In genomic region chr17:40326014-40326831, GRCh38 we compare ENCODE assay signal across 8 cellular contexts. TPM values are rescaled to one million over a fixed set of nuclear protein-coding genes. Genes with fewer than 3 reads are reported as not detected.
DNase-seq lines count a peak whose midpoint lies in the region; ATAC-seq, FAIRE-seq and TF ChIP-seq lines count a peak whose summit lies in the region.

No MANE protein-coding gene starts in this region.

- H3K27ac Mint-ChIP-seq in activated T-cell treated with anti-CD3 and anti-CD28 coated beads, Interleukin-2, amount 50 U/mL, for 24 hours: peak overlapping the region; percentile 100

- H3K4me1 ChIP-seq in SK-N-SH (ENCODE audit: control insufficient read depth in 1 of 2, insufficient read depth in 2 of 2, low read depth in 1 of 2, low read length in 1 of 2) (peaks cover 75 to 88% of the 10 kb centered on the region in 2 experiments), kidney (ENCODE audit: control insufficient read depth in 1 of 2, insufficient read depth in 1 of 2, low read depth in 1 of 2, low read length in 2 of 2) (peaks cover 74 to 88% of the 10 kb centered on the region in 2 donors), tibial nerve (peaks cover 6 to 100% (median 93%) of the 10 kb centered on the region in 4 donors)

- H3K27ac ChIP-seq in SK-N-SH (ENCODE audit: low read depth in 2 of 2, low read length in 1 of 2) (peak overlapping the region; percentile 19 to 45; a peak in 3 of 4 replicates), kidney (ENCODE audit: low read depth in 2 of 2, low read length in 2 of 2) (peak overlapping the region; percentile 52 to 53), tibial nerve (peak overlapping the region; percentile 53 to 99 (median 88))

- H3K4me1 Mint-ChIP-seq in activated T-cell treated with anti-CD3 and anti-CD28 coated beads, Interleukin-2, amount 50 U/mL, for 24 hours (ENCODE audit: low read depth): peaks cover 92% of the 10 kb centered on the region

- WGBS in SK-N-SH (ENCODE audit: low lambda C conversion rate): 81% methylated on average over 14 of the region's 17 CpGs
- 47 to 58% methylated on average over 15 of the region's 17 CpGs for WGBS in tibial nerve, 2 donors

- no peak for ATAC-seq in SK-N-SH treated with all-trans-retinoic acid at 6 μM for 48 hours

- no peak overlapping the region for H2AFZ ChIP-seq in SK-N-SH (ENCODE audit: low read depth)

- H3K27me3 ChIP-seq in SK-N-SH (ENCODE audit: insufficient read depth) (no peaks in the 10 kb centered on the region), tibial nerve (no peaks in the 10 kb centered on the region)

- CTCF ChIA-PET in SK-N-SH (lab: Yijun Ruan, JAX): interaction anchor here (1.1 to 57.6 kb wide), 5 partner anchors 14 to 121 kb away, joined by 3 to 1706 read pairs (median 6); partner anchors contain the start of genes CDC6 and RARA

- no peak overlapping the region for H3K9ac ChIP-seq in SK-N-SH
- peak overlapping the region in 1 of 2 donors; percentile 62 for H3K9ac ChIP-seq in kidney (ENCODE audit: low read length in 2 of 2)

- POLR2A ChIA-PET in SK-N-SH (lab: Yijun Ruan, JAX): interaction anchor here (1.6 kb wide), 1 partner anchor 15 kb away, joined by 6 read pairs; no protein-coding TSS in a partner anchor

- H3K4me3 Mint-ChIP-seq in activated T-cell treated with anti-CD3 and anti-CD28 coated beads, Interleukin-2, amount 50 U/mL, for 24 hours: peak overlapping the region; percentile 70

- H3K9me3 ChIP-seq in SK-N-SH: no peaks in the 10 kb centered on the region
- no peaks in the 10 kb centered on the region for H3K9me3 ChIP-seq in kidney (ENCODE audit: control insufficient read depth in 1 of 2, low read length in 2 of 2)
- H3K9me3 ChIP-seq in tibial nerve: no peaks in the 10 kb centered on the region

- H3F3A ChIP-seq in SK-N-SH (replicated peaks; ENCODE audit: insufficient read depth): peaks cover 31% of the 10 kb centered on the region

- intact Hi-C loops in kidney (cut with DNase I): no loop called here

- peaks cover 100% of the 10 kb centered on the region for H3K79me2 ChIP-seq in SK-N-SH (ENCODE audit: insufficient read depth)

- no peak for DNase-seq in SK-N-SH
- DNase-seq in activated T-cell treated with anti-CD3 and anti-CD28 coated beads, Interleukin-2, amount 50 U/mL, for 24 hours: no peak
- DNase-seq in kidney: peak; percentile 69
- no peak for DNase-seq in tibial nerve (ENCODE audit: low spot score in 2 of 2)
- DNase-seq in DMS114 treated with DMSO at 0.1 percent for 48 hours (lab: John Stamatoyannopoulos, UW; ENCODE audit: unreplicated experiment): no peak
- DNase-seq in NCI-H1417 treated with DMSO at 0.1 percent for 48 hours (lab: John Stamatoyannopoulos, UW): no peak
- DNase-seq in GM20000 (ENCODE audit: low spot score): no peak

- peaks cover 22% of the 10 kb centered on the region for H3K36me3 Mint-ChIP-seq in activated T-cell treated with anti-CD3 and anti-CD28 coated beads, Interleukin-2, amount 50 U/mL, for 24 hours (ENCODE audit: low read depth)

- no peaks in the 10 kb centered on the region for H3K27me3 Mint-ChIP-seq in activated T-cell treated with anti-CD3 and anti-CD28 coated beads, Interleukin-2, amount 50 U/mL, for 24 hours

- H4K20me1 ChIP-seq in SK-N-SH (ENCODE audit: insufficient read depth): peaks cover 82% of the 10 kb centered on the region

- H3K36me3 ChIP-seq in SK-N-SH (replicated peaks in 1 of 2; ENCODE audit: control insufficient read depth in 1 of 2, insufficient read depth in 2 of 2, low read length in 1 of 2) (peaks cover 3 to 4% of the 10 kb centered on the region in 2 experiments), kidney (ENCODE audit: control insufficient read depth in 1 of 2, insufficient read depth in 2 of 2, low read length in 2 of 2) (no peaks in the 10 kb centered on the region), tibial nerve (no peaks in the 10 kb centered on the region)

- peak overlapping the region; percentile 61 for H3K4me2 ChIP-seq in SK-N-SH

- TF ChIP-seq CTCF in SK-N-SH (IDR thresholded peaks at IDR 0.05) (no peak), kidney (IDR thresholded peaks at IDR 0.05; ENCODE audit: borderline replicate concordance, extremely low read depth, insufficient read depth) (no peak), tibial nerve (IDR thresholded peaks at IDR 0.05) (no peak), GM20000 (IDR thresholded peaks at IDR 0.05; ENCODE audit: extremely low read depth, missing control alignments) (no peak)

- no peak overlapping the region for H3K4me3 ChIP-seq in SK-N-SH (ENCODE audit: low read depth in 2 of 2, low read length in 1 of 2)
- no peak overlapping the region for H3K4me3 ChIP-seq in kidney (ENCODE audit: low read length in 2 of 2)
- no peak overlapping the region for H3K4me3 ChIP-seq in tibial nerve

- TF ChIP-seq RAD21 in SK-N-SH (IDR thresholded peaks at IDR 0.05; ENCODE audit: low read length): no peak

- no peak for TF ChIP-seq EP300 in SK-N-SH (IDR thresholded peaks at IDR 0.05; ENCODE audit: borderline replicate concordance in 1 of 2, low read depth in 1 of 2, low read length in 1 of 2)
- no peak for TF ChIP-seq EP300 in tibial nerve (IDR thresholded peaks at IDR 0.05)

- no peaks in the 10 kb centered on the region for H3K9me2 ChIP-seq in SK-N-SH

- no peak for TF ChIP-seq POLR2A in tibial nerve (IDR thresholded peaks at IDR 0.05)

- no peaks in the 10 kb centered on the region for H3K9me3 Mint-ChIP-seq in activated T-cell treated with anti-CD3 and anti-CD28 coated beads, Interleukin-2, amount 50 U/mL, for 24 hours

- FAIRE-seq in kidney (lab: Jason Lieb, UNC): no peak

TF ChIP-seq in SK-N-SH, 30 proteins besides CTCF, POLR2A, EP300 and RAD21 (continues in another document):
- TF ChIP-seq NFIC (IDR thresholded peaks at IDR 0.05; ENCODE audit: borderline replicate concordance) (no peak), SIN3A (IDR thresholded peaks at IDR 0.05; ENCODE audit: borderline replicate concordance, low read depth, low read length) (no peak), FOSL2 (IDR thresholded peaks at IDR 0.05; ENCODE audit: borderline replicate concordance, low read depth) (no peak), CHD2 (IDR thresholded peaks at IDR 0.05; ENCODE audit: low read length, partially characterized antibody) (no peak), GATA2 (CRISPR knock-in tag; IDR thresholded peaks at IDR 0.05) (no peak), FOXM1 (IDR thresholded peaks at IDR 0.05; ENCODE audit: low read depth) (no peak), FOXJ3 (CRISPR knock-in tag; IDR thresholded peaks at IDR 0.05) (no peak)
- TF ChIP-seq, protein P1, sequence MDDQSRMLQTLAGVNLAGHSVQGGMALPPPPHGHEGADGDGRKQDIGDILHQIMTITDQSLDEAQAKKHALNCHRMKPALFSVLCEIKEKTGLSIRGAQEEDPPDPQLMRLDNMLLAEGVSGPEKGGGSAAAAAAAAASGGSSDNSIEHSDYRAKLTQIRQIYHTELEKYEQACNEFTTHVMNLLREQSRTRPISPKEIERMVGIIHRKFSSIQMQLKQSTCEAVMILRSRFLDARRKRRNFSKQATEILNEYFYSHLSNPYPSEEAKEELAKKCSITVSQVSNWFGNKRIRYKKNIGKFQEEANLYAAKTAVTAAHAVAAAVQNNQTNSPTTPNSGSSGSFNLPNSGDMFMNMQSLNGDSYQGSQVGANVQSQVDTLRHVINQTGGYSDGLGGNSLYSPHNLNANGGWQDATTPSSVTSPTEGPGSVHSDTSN (IDR thresholded peaks at IDR 0.05): no peak

TF ChIP-seq in SK-N-SH treated with all-trans-retinoic acid at 6 μM for 48 hours, 23 proteins besides CTCF, POLR2A, EP300 and RAD21 (continues in another document):
- TF ChIP-seq RARB (CRISPR knock-in tag; IDR thresholded peaks at IDR 0.05) (no peak), ISL1 (CRISPR knock-in tag; IDR thresholded peaks at IDR 0.05) (no peak), CSDC2 (CRISPR knock-in tag; IDR thresholded peaks at IDR 0.05) (no peak), BACH2 (CRISPR knock-in tag; IDR thresholded peaks at IDR 0.05; ENCODE audit: borderline replicate concordance) (no peak), ZFP30 (CRISPR knock-in tag; IDR thresholded peaks at IDR 0.05) (no peak), OSR1 (CRISPR knock-in tag; IDR thresholded peaks at IDR 0.05) (no peak)
- TF ChIP-seq, protein P2, sequence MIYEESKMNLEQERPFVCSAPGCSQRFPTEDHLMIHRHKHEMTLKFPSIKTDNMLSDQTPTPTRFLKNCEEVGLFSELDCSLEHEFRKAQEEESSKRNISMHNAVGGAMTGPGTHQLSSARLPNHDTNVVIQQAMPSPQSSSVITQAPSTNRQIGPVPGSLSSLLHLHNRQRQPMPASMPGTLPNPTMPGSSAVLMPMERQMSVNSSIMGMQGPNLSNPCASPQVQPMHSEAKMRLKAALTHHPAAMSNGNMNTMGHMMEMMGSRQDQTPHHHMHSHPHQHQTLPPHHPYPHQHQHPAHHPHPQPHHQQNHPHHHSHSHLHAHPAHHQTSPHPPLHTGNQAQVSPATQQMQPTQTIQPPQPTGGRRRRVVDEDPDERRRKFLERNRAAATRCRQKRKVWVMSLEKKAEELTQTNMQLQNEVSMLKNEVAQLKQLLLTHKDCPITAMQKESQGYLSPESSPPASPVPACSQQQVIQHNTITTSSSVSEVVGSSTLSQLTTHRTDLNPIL (CRISPR knock-in tag; IDR thresholded peaks at IDR 0.05; ENCODE audit: low read depth): no peak

RNA-seq across cellular contexts. Expression of gene RARA, which starts 17.2 kb away (rescaled TPM):
- 8.9 and 13.3 TPM in 2 replicates for polyA plus RNA-seq in SK-N-SH (2012; rRNA removed)
- polyA plus RNA-seq in SK-N-SH (2012; cell fraction: cytosol; rRNA removed): 6.9 and 9.6 TPM in 2 replicates
- polyA plus RNA-seq in SK-N-SH (2012; cell fraction: nucleus; rRNA removed): 13.2 and 15.0 TPM in 2 replicates
- 45.7 TPM for total RNA-seq in kidney
- 22.5 TPM for polyA plus RNA-seq in kidney (ENCODE audit: insufficient read depth, low read depth, low replicate concordance)
- 10 to 100 TPM; 28.9 to 58.2 (median 46.4) TPM for total RNA-seq in tibial nerve

RNA-seq across cellular contexts. Expression of gene GJD3, which starts 38.3 kb away (rescaled TPM):
- not detected in 2 replicates for polyA plus RNA-seq in SK-N-SH (2012; rRNA removed)
- polyA plus RNA-seq in SK-N-SH (2012; cell fraction: cytosol; rRNA removed): not detected in 2 replicates
- polyA plus RNA-seq in SK-N-SH (2012; cell fraction: nucleus; rRNA removed): not detected in 2 replicates
- total RNA-seq in kidney: 2.6 TPM
- polyA plus RNA-seq in kidney (ENCODE audit: insufficient read depth, low read depth, low replicate concordance): not detected
- not detected for total RNA-seq in tibial nerve

RNA-seq across cellular contexts. Expression of gene CDC6, which starts 38.5 kb away (rescaled TPM):
- polyA plus RNA-seq in SK-N-SH (2012; rRNA removed) (12.7 and 12.8 TPM in 2 replicates), kidney (ENCODE audit: insufficient read depth, low read depth, low replicate concordance) (0.49 TPM)
- 15.2 and 16.8 TPM in 2 replicates for polyA plus RNA-seq in SK-N-SH (2012; cell fraction: cytosol; rRNA removed)
- 8.3 and 11.7 TPM in 2 replicates for polyA plus RNA-seq in SK-N-SH (2012; cell fraction: nucleus; rRNA removed)
- total RNA-seq in kidney (1.7 TPM), tibial nerve (1 to 10 TPM in 1 of 4 donors, under 1 TPM in 3; 0.20 to 1.8 (median 0.43) TPM)

Comparison
In these comparisons a context has a peak if more than half of its experiments do, and no peak if none do; other contexts are left out.
1. H3K27ac ChIP-seq: peak in every context shown above with its lines; median percentile 88 in tibial nerve; 52 in kidney; 32 in SK-N-SH.